In genomic region chr12:53538209-53538689, GRCh38 we compare ENCODE assay signal across 10 cellular contexts. TPM values are rescaled to one million over a fixed set of nuclear protein-coding genes. Genes with fewer than 3 reads are reported as not detected.
DNase-seq lines count a peak whose midpoint lies in the region; ATAC-seq lines count a peak whose summit lies in the region.
"Had no signal": no experiment of that assay in that cellular context is flagged by ENCODE, and none has a peak within 500 bp of the region (broad histone marks: within the 10 kb centered on the region; RNA-seq: fewer than 3 reads in every experiment).

No MANE protein-coding gene starts in this region.

- DNase-seq in GM23248, result peak; percentile 68
- peak; percentile 87 for DNase-seq in NCI-H69 (lab: John Stamatoyannopoulos, UW)
- peak; percentile 73 for DNase-seq in fibroblast of peridontal ligament (ENCODE audit: extremely low read depth)
- DNase-seq in sciatic nerve (ENCODE audit: low spot score), result no peak
- DNase-seq in kidney glomerular epithelial cell (lab: John Stamatoyannopoulos, UW), result no peak
- no peak for DNase-seq in posterior vena cava (ENCODE audit: low spot score)

- in situ Hi-C loops in GM23248 (cut with MboI), result no loop called here

- no peak overlapping the region for H3K4me3 ChIP-seq in GM23248

- peaks cover 8% of the 10 kb centered on the region; the same call in 1 of the 2 replicates for H3K4me1 ChIP-seq in GM23248 (ENCODE audit: insufficient read depth)

- ATAC-seq in sciatic nerve, result peak; percentile 94
- no peak for ATAC-seq in GM18907 (IDR thresholded peaks at IDR 0.05; ENCODE audit: unreplicated experiment)
- ATAC-seq in GM18498 (IDR thresholded peaks at IDR 0.05; ENCODE audit: unreplicated experiment), result no peak

- intact Hi-C loops in sciatic nerve (cut with DNase I), result no loop called here
- intact Hi-C loops in posterior vena cava (cut with DNase I), result no loop called here

- peaks cover 47% of the 10 kb centered on the region for H3K36me3 ChIP-seq in GM23248 (ENCODE audit: low read depth)

- H3K27me3 ChIP-seq in GM23248 (replicated peaks; ENCODE audit: insufficient read depth), result no peaks in the 10 kb centered on the region

- H3K4me2 ChIP-seq in GM23248 (ENCODE audit: unreplicated experiment), result no peak overlapping the region

- H3K9me3 ChIP-seq in GM23248 (ENCODE audit: low read depth), result no peaks in the 10 kb centered on the region

- no peaks in the 10 kb centered on the region for H3K9me2 ChIP-seq in GM23248 (ENCODE audit: insufficient read depth)

- H2AFZ ChIP-seq in GM23248, result no peak overlapping the region

- no peaks in the 10 kb centered on the region for H4K20me1 ChIP-seq in GM23248 (ENCODE audit: insufficient read depth)

- H3K9ac ChIP-seq in GM23248, result peak overlapping the region; percentile 27; the same call in 1 of the 2 replicates

- 5 to 8% methylated on average over 1 of the region's 1 CpG for WGBS in GM23248 (ENCODE audit: low coverage in 1 of 2, low lambda C conversion rate in 2 of 2, missing lambda C conversion rate in 2 of 2), 2 experiments

- peaks cover 16% of the 10 kb centered on the region for H3F3A ChIP-seq in GM23248 (ENCODE audit: insufficient read depth)

- peak overlapping the region; percentile 63 for H3K27ac ChIP-seq in GM23248

- H3K79me2 ChIP-seq in GM23248 (ENCODE audit: insufficient read depth), result no peaks in the 10 kb centered on the region

RNA-seq across cellular contexts. Expression of gene NPFF, which starts 31.0 kb away (rescaled TPM):
- total RNA-seq in GM23248 (2014; rRNA removed; shearing (Covaris generic)), result not detected in 2 replicates
- polyA plus RNA-seq in GM23248 (2016; fragmentation: Nextera tagmentation; extraction: Ambion mirVana), result not detected in 2 replicates
- not detected for total RNA-seq in sciatic nerve
- not detected for total RNA-seq in posterior vena cava
- total RNA-seq: lower leg skin had no signal
- polyA plus RNA-seq: IgD-negative memory B cell had no signal

RNA-seq across cellular contexts. Expression of gene TARBP2, which starts 37.2 kb away (rescaled TPM):
- 40.1 and 54.1 TPM in 2 replicates for total RNA-seq in GM23248 (2014; rRNA removed; shearing (Covaris generic))
- 32.1 and 36.0 TPM in 2 replicates for polyA plus RNA-seq in GM23248 (2016; fragmentation: Nextera tagmentation; extraction: Ambion mirVana)
- total RNA-seq in sciatic nerve (19.4 TPM), posterior vena cava (10 to 100 TPM; 12.8 to 16.8 TPM)

RNA-seq across cellular contexts. Expression of gene MAP3K12, which starts 39.0 kb away (rescaled TPM):
- 36.5 and 37.4 TPM in 2 replicates for total RNA-seq in GM23248 (2014; rRNA removed; shearing (Covaris generic))
- polyA plus RNA-seq in GM23248 (2016; fragmentation: Nextera tagmentation; extraction: Ambion mirVana), result 8.7 and 10.4 TPM in 2 replicates
- total RNA-seq in sciatic nerve, result 28.6 TPM
- 10 to 100 TPM; 21.7 to 29.4 TPM for total RNA-seq in posterior vena cava

Comparison
In these comparisons a context has a peak if more than half of its experiments do, and no peak if none do; other contexts are left out.
1. DNase-seq: peak in GM23248 (single experiment), NCI-H69 (single experiment) and fibroblast of peridontal ligament (single experiment); none in sciatic nerve (single experiment), kidney glomerular epithelial cell (single experiment) and posterior vena cava (single experiment).